In the genomic region with DNA sequence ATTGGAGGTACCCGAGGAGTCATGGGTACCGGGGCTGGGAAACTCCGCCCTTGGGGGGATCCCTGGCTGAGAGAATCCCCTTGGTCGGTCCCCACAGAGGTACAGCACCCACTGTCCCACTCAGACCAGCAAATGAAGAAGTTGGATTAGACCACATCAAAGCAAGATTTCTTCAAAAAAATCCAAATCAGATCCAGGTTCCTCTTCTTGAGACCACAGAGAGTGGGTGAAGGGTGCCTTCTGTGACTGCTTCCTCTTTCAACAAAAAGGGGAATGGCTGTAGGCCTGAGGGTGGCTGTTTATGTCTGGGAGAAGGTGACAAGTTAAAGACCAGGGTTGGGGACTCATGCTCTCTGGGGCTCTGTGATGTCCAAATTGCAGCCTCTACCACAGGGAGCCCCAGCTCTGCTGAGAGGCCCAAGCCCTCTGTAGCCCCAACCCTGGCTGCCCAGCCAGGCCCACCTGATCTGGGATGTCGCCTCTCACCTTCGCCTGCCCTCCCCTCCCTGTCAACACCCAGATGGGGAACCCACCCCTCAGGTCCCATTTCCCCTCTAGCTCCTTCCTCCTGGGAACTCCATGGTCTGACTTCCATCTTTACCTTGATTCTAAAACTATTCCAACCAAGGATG, we compare ENCODE assay signal across 8 cellular contexts. TPM values are rescaled to one million over a fixed set of nuclear protein-coding genes. Genes with fewer than 3 reads are reported as not detected.
A peak's percentile ranks its signal among the peaks of the same experiment; 100 is the strongest.
DNase-seq lines count a peak whose midpoint lies in the region; ATAC-seq and TF ChIP-seq lines count a peak whose summit lies in the region.

No MANE protein-coding gene starts in this region.

- H3K36me3 ChIP-seq in Peyer's patch (no peaks in the 10 kb centered on the region), upper lobe of left lung (no peaks in the 10 kb centered on the region), vagina (no peaks in the 10 kb centered on the region)

- TF ChIP-seq EP300 in upper lobe of left lung (IDR thresholded peaks at IDR 0.05) = peak in 1 of 4 donors; percentile 17

- WGBS in upper lobe of left lung, 2 donors = 82 to 83% methylated on average over 6 of the region's 6 CpGs

- no peak overlapping the region for H3K4me3 ChIP-seq in Peyer's patch
- H3K4me3 ChIP-seq in upper lobe of left lung = no peak overlapping the region
- no peak overlapping the region for H3K4me3 ChIP-seq in vagina

- H3K27ac ChIP-seq in Peyer's patch (peak overlapping the region in 1 of 4 donors; percentile 7), upper lobe of left lung (peak overlapping the region in 2 of 4 donors; percentile 49 to 67), vagina (no peak overlapping the region)

- ATAC-seq in Right ventricle myocardium superior (ENCODE audit: poor library complexity) = peak; percentile 69
- peak; percentile 56 for ATAC-seq in HG02970 (IDR thresholded peaks at IDR 0.05; ENCODE audit: low FRiP score, unreplicated experiment)
- peak; percentile 83 for ATAC-seq in upper lobe of left lung (ENCODE audit: low FRiP score in 2 of 2)
- no peak for ATAC-seq in GM21367 (IDR thresholded peaks at IDR 0.05; ENCODE audit: unreplicated experiment)

- TF ChIP-seq CTCF in Peyer's patch (IDR thresholded peaks at IDR 0.05) (no peak), upper lobe of left lung (IDR thresholded peaks at IDR 0.05) (no peak), vagina (IDR thresholded peaks at IDR 0.05) (no peak)

- TF ChIP-seq POLR2A in Peyer's patch (IDR thresholded peaks at IDR 0.05) (no peak), upper lobe of left lung (IDR thresholded peaks at IDR 0.05) (no peak), vagina (IDR thresholded peaks at IDR 0.05) (no peak)

- H3K4me1 ChIP-seq in Peyer's patch (no peaks in the 10 kb centered on the region), upper lobe of left lung (peaks cover 0 to 2% (median 0%) of the 10 kb centered on the region in 4 donors), vagina (peaks cover 6% of the 10 kb centered on the region)

- intact Hi-C loops in Right ventricle myocardium superior (cut with DNase I) (no loop called here), cardiac septum (cut with DNase I) (no loop called here), vagina (cut with DNase I) (no loop called here)

- no peaks in the 10 kb centered on the region for H3K9me3 ChIP-seq in Peyer's patch
- H3K9me3 ChIP-seq in upper lobe of left lung = no peaks in the 10 kb centered on the region
- H3K9me3 ChIP-seq in vagina = no peaks in the 10 kb centered on the region

- DNase-seq in Right ventricle myocardium superior = no peak
- DNase-seq in cardiac septum (ENCODE audit: low spot score) = no peak
- DNase-seq in Peyer's patch = peak in 2 of 3 donors; percentile 68 to 71
- DNase-seq in upper lobe of left lung = peak; percentile 15 to 64
- no peak for DNase-seq in NCI-H774 (lab: John Stamatoyannopoulos, UW)
- no peak for DNase-seq in vagina (ENCODE audit: extremely low spot score in 2 of 2)

- H3K27me3 ChIP-seq in Peyer's patch = no peaks in the 10 kb centered on the region
- H3K27me3 ChIP-seq in upper lobe of left lung = no peaks in the 10 kb centered on the region
- H3K27me3 ChIP-seq in vagina = no peaks in the 10 kb centered on the region

RNA-seq across cellular contexts. Expression of a gene that starts 50.9 kb away (rescaled TPM):
- 45.5 TPM for total RNA-seq in Right ventricle myocardium superior
- 69.2 TPM for total RNA-seq in cardiac septum
- 100 to 1,000 TPM in 3 of 4 donors, 10 to 100 TPM in 1; 78.8 to 321 (median 195) TPM for total RNA-seq in Peyer's patch
- 100 to 1,000 TPM; 268 to 511 (median 385) TPM for total RNA-seq in upper lobe of left lung
- total RNA-seq in vagina = 1,405 TPM

Comparison
In these comparisons a context has a peak if more than half of its experiments do, and no peak if none do; other contexts are left out.
1. DNase-seq: peak in Peyer's patch (2 of 3) and upper lobe of left lung (2 of 2); none in Right ventricle myocardium superior (single experiment), cardiac septum (single experiment), NCI-H774 (single experiment) and vagina (0 of 2).